ENCODE assay signal across 25 cellular contexts in the genomic region with DNA sequence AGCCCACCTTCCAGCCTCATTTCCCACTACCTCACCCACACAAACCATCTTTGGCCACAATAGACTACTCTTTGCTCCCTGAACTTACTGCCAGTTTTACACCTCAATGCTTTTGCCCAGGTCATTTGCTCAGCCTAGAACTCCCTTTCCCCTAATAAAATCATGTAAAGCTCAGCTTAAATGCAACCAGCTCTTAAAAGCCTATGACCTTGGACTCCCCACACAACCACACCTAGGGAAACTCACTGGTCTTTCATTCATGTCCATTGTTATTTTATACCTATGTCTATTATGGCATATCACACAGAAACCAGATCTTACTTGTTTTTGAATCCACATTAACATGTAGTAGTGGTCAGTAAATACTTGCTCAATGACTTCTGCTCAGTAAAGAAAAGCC. TPM values are rescaled to one million over a fixed set of nuclear protein-coding genes. Genes with fewer than 3 reads are reported as not detected.
"Had no signal": no experiment of that assay in that cellular context is flagged by ENCODE, and none has a peak within 500 bp of the region (broad histone marks: within the 10 kb centered on the region; RNA-seq: fewer than 3 reads in every experiment).

No MANE protein-coding gene starts in this region.

- H3K36me3 ChIP-seq: gastrocnemius medialis, left lung, prostate gland, spleen, tibial artery had no signal

- H3K9me3 ChIP-seq: gastrocnemius medialis, left lung, prostate gland, spleen, testis, tibial artery had no signal

- H3K4me3 ChIP-seq: coronary artery, gastrocnemius medialis, left lung, prostate gland, skin epidermis, spleen, testis, tibial artery had no signal

- H3K36me3 Mint-ChIP-seq: naive thymus-derived CD8-positive, alpha-beta T cell; stimulated activated memory B cell treated with anti-CD40 and anti-IgM and Interleukin-4, amounts not matched to agents 10 μg/mL and 1 μg/mL and 100 μg/mL, for 72 hours; type B pancreatic cell had no signal

- H3K27ac ChIP-seq: coronary artery, gastrocnemius medialis, left lung, prostate gland, skin epidermis, spleen, testis, tibial artery had no signal

- H3K27ac Mint-ChIP-seq: nephron progenitor cell; stimulated activated memory B cell treated with anti-CD40 and anti-IgM and Interleukin-4, amounts not matched to agents 10 μg/mL and 1 μg/mL and 100 μg/mL, for 72 hours had no signal

- H3K27me3 ChIP-seq: gastrocnemius medialis, left lung, testis, tibial artery had no signal

- H3K4me1 Mint-ChIP-seq: nephron progenitor cell had no signal

- H3K27me3 Mint-ChIP-seq: type B pancreatic cell had no signal

- FAIRE-seq: endothelial cell of umbilical vein had no signal

- ATAC-seq: gastrocnemius medialis; left lung; naive thymus-derived CD8-positive, alpha-beta T cell; right cardiac atrium; stimulated activated memory B cell treated with anti-CD40 and anti-IgM and Interleukin-4, amounts not matched to agents 10 μg/mL and 1 μg/mL and 100 μg/mL, for 72 hours; stimulated activated naive CD8-positive, alpha-beta T cell treated with anti-CD3 and anti-CD28 coated beads, Interleukin-15, Interleukin-2, amounts not matched to agents 100 U/mL and 50 U/mL, for 24 hours had no signal

- H3K4me3 Mint-ChIP-seq: nephron progenitor cell; stimulated activated memory B cell treated with anti-CD40 and anti-IgM and Interleukin-4, amounts not matched to agents 10 μg/mL and 1 μg/mL and 100 μg/mL, for 72 hours; type B pancreatic cell had no signal

- H3K9me3 Mint-ChIP-seq: stimulated activated memory B cell treated with anti-CD40 and anti-IgM and Interleukin-4, amounts not matched to agents 10 μg/mL and 1 μg/mL and 100 μg/mL, for 72 hours; type B pancreatic cell had no signal

- H3K4me1 ChIP-seq: gastrocnemius medialis, left lung, prostate gland, spleen, testis, tibial artery had no signal

- DNase-seq: dermis blood vessel endothelial cell; effector memory CD4-positive, alpha-beta T cell; erythroblast; gastrocnemius medialis; head of caudate nucleus; left lung; mesendoderm; midbrain; naive thymus-derived CD8-positive, alpha-beta T cell; nephron progenitor cell; nucleus accumbens; right cardiac atrium; spleen; stimulated activated CD4-positive, alpha-beta T cell treated with anti-CD3 and anti-CD28 coated beads, Interleukin-4, amount 100 ng/mL, for 4 hours; stimulated activated naive CD8-positive, alpha-beta T cell treated with anti-CD3 and anti-CD28 coated beads, Interleukin-15, Interleukin-2, amounts not matched to agents 100 U/mL and 50 U/mL, for 24 hours; substantia nigra; testis; tibial artery had no signal

RNA-seq across cellular contexts. Expression of a gene that starts 14.5 kb away (rescaled TPM):
- total RNA-seq: dermis blood vessel endothelial cell; endothelial cell of umbilical vein; lung microvascular endothelial cell; naive thymus-derived CD8-positive, alpha-beta T cell; spleen had no signal
